Comparison of ENCODE assay signal across 29 cellular contexts in the genomic region with DNA sequence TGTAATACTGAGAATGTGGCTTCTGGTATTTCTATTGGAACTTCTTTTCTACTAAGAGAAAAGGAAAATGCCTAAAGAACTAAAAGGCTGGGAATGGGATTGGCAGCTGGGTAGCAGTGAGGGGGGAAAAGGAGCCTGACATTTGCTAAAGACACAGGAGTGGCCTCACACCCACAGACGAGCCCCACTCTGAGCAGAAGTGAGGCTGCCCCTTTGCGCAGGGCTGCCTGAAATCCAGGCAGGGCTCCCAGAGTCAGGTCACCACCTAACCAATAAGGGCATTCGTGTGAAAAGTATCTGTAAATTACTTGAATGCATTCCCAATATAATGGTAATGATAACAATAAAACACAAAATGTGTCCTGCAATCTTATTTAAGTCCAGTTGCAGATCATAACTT.
"Had no signal": no experiment of that assay in that cellular context is flagged by ENCODE, and none has a peak within 500 bp of the region (broad histone marks: within the 10 kb centered on the region; RNA-seq: fewer than 3 reads in every experiment).

No MANE protein-coding gene starts in this region.

- ATAC-seq: heart right ventricle; natural killer cell; pancreas; stimulated activated effector memory CD8-positive, alpha-beta T cell treated with anti-CD3 and anti-CD28 coated beads, Interleukin-12 subunit alpha, Interleukin-12 subunit beta, amount 100 ng/mL, for 72 hours; upper lobe of right lung had no signal

- FAIRE-seq: endometrium, islet of Langerhans, pancreas had no signal

- H3K27ac Mint-ChIP-seq: dendritic cell treated with granulocyte-macrophage colony-stimulating factor and Interleukin-4, amounts not matched to agents 40 ng/mL and 50 ng/mL, for 4 days; memory B cell; natural killer cell; stimulated activated effector memory CD8-positive, alpha-beta T cell treated with anti-CD3 and anti-CD28 coated beads, Interleukin-12 subunit alpha, Interleukin-12 subunit beta, amount 100 ng/mL, for 72 hours had no signal

- H3K36me3 Mint-ChIP-seq: memory B cell; natural killer cell; stimulated activated effector memory CD8-positive, alpha-beta T cell treated with anti-CD3 and anti-CD28 coated beads, Interleukin-12 subunit alpha, Interleukin-12 subunit beta, amount 100 ng/mL, for 72 hours had no signal

- H3K9me3 ChIP-seq: colonic mucosa, esophagus squamous epithelium, heart right ventricle, pancreas, right atrium auricular region, sigmoid colon, stomach, testis, tibial nerve, upper lobe of right lung, uterus had no signal

- H3K27ac ChIP-seq: colonic mucosa, esophagus squamous epithelium, heart right ventricle, pancreas, right atrium auricular region, sigmoid colon, stomach, testis, tibial nerve, upper lobe of right lung, uterus had no signal

- H3K36me3 ChIP-seq: colonic mucosa, esophagus squamous epithelium, heart right ventricle, pancreas, right atrium auricular region, sigmoid colon, stomach, tibial nerve, upper lobe of right lung, uterus had no signal

- H3K4me3 ChIP-seq: colonic mucosa, esophagus squamous epithelium, heart right ventricle, lung, pancreas, right atrium auricular region, sigmoid colon, stomach, testis, tibial nerve, upper lobe of right lung, uterus had no signal

- H3K4me1 Mint-ChIP-seq: central memory CD8-positive, alpha-beta T cell; memory B cell; natural killer cell; stimulated activated effector memory CD8-positive, alpha-beta T cell treated with anti-CD3 and anti-CD28 coated beads, Interleukin-12 subunit alpha, Interleukin-12 subunit beta, amount 100 ng/mL, for 72 hours had no signal

- H3K27me3 Mint-ChIP-seq: dendritic cell treated with granulocyte-macrophage colony-stimulating factor and Interleukin-4, amounts not matched to agents 40 ng/mL and 50 ng/mL, for 4 days; memory B cell had no signal

- H3K9me3 Mint-ChIP-seq: central memory CD8-positive, alpha-beta T cell; dendritic cell treated with granulocyte-macrophage colony-stimulating factor and Interleukin-4, amounts not matched to agents 40 ng/mL and 50 ng/mL, for 4 days; memory B cell; natural killer cell; stimulated activated effector memory CD8-positive, alpha-beta T cell treated with anti-CD3 and anti-CD28 coated beads, Interleukin-12 subunit alpha, Interleukin-12 subunit beta, amount 100 ng/mL, for 72 hours had no signal

- H3K27me3 ChIP-seq: colonic mucosa, esophagus squamous epithelium, heart right ventricle, pancreas, right atrium auricular region, sigmoid colon, stomach, testis, tibial nerve, upper lobe of right lung, uterus had no signal

- DNase-seq: colonic mucosa; effector memory CD4-positive, alpha-beta T cell; erythroblast; esophagus squamous epithelium; foreskin melanocyte; glutamatergic neuron; heart right ventricle; hippocampal formation; kidney glomerular epithelial cell; natural killer cell; occipital lobe; pancreas; sigmoid colon; stimulated activated CD4-positive, alpha-beta T cell treated with anti-CD3 and anti-CD28 coated beads, Interleukin-2, amount 100 ng/mL, for 24 hours; stimulated activated CD4-positive, alpha-beta T cell treated with anti-CD3 and anti-CD28 coated beads, Interleukin-4, amount 100 ng/mL, for 24 hours; stimulated activated naive CD4-positive, alpha-beta T cell treated with Interleukin-2 at 50 U/mL for 16 hours; stomach; testis; upper lobe of right lung; uterus had no signal

- H3K4me1 ChIP-seq: colonic mucosa, esophagus squamous epithelium, heart right ventricle, pancreas, right atrium auricular region, sigmoid colon, stomach, testis, tibial nerve, upper lobe of right lung, uterus had no signal

- H3K4me3 Mint-ChIP-seq: central memory CD8-positive, alpha-beta T cell; dendritic cell treated with granulocyte-macrophage colony-stimulating factor and Interleukin-4, amounts not matched to agents 40 ng/mL and 50 ng/mL, for 4 days; memory B cell; natural killer cell; stimulated activated effector memory CD8-positive, alpha-beta T cell treated with anti-CD3 and anti-CD28 coated beads, Interleukin-12 subunit alpha, Interleukin-12 subunit beta, amount 100 ng/mL, for 72 hours had no signal
